In genomic region chr11:97962758-97963157, GRCh38 we compare ENCODE assay signal across 25 cellular contexts.
"Had no signal": no experiment of that assay in that cellular context is flagged by ENCODE, and none has a peak within 500 bp of the region (broad histone marks: within the 10 kb centered on the region; RNA-seq: fewer than 3 reads in every experiment).

No MANE protein-coding gene starts in this region.

- H3K4me3 ChIP-seq: colonic mucosa, esophagus squamous epithelium, gastrocnemius medialis, hepatocyte, left lung, lower lobe of right lung, mucosa of descending colon had no signal

- ATAC-seq: effector memory CD8-positive, alpha-beta T cell; esophagus mucosa; gastrocnemius medialis; left cardiac atrium; left lung; left ventricle myocardium superior; lower lobe of right lung; mucosa of descending colon had no signal

- H3K4me2 ChIP-seq: hepatocyte had no signal

- FAIRE-seq: endometrium, keratinocyte had no signal

- H3K9me3 ChIP-seq: colonic mucosa, esophagus squamous epithelium, gastrocnemius medialis, left lung, lower lobe of right lung had no signal

- H3K36me3 ChIP-seq: colonic mucosa, esophagus squamous epithelium, gastrocnemius medialis, left lung, lower lobe of right lung had no signal

- H3K79me2 ChIP-seq: hepatocyte had no signal

- H3K4me1 ChIP-seq: colonic mucosa, esophagus squamous epithelium, gastrocnemius medialis, left lung, lower lobe of right lung had no signal

- H3K27me3 ChIP-seq: colonic mucosa, esophagus squamous epithelium, gastrocnemius medialis, hepatocyte, left lung had no signal

- DNase-seq: colonic mucosa; cortex of kidney; effector CD8-positive, alpha-beta T cell; effector memory CD8-positive, alpha-beta T cell; endodermal cell; esophagus squamous epithelium; foreskin fibroblast; foreskin melanocyte; gastrocnemius medialis; glutamatergic neuron; head of caudate nucleus; hypothalamus; immature natural killer cell; left cardiac atrium; left lung; left ventricle myocardium superior; lower lobe of right lung; mesenchymal stem cell; mucosa of descending colon; naive B cell had no signal

- H2AFZ ChIP-seq: hepatocyte had no signal

- H3K27ac ChIP-seq: colonic mucosa, epithelial cell of prostate, esophagus squamous epithelium, gastrocnemius medialis, hepatocyte, left lung, lower lobe of right lung had no signal
